ENCODE assay signal across 28 cellular contexts in genomic region chr21:24509131-24509530, GRCh38.
"Had no signal": no experiment of that assay in that cellular context is flagged by ENCODE, and none has a peak within 500 bp of the region (broad histone marks: within the 10 kb centered on the region; RNA-seq: fewer than 3 reads in every experiment).

No MANE protein-coding gene starts in this region.

- H3K9me3 ChIP-seq: testis, thoracic aorta, thyroid gland, tibial artery, upper lobe of left lung, upper lobe of right lung, uterus, vagina had no signal

- H3K27me3 ChIP-seq: stomach, suprapubic skin, testis, thyroid gland, tibial artery, tibial nerve, transverse colon, upper lobe of left lung, upper lobe of right lung, uterus, vagina had no signal

- DNase-seq: stimulated activated CD4-positive, alpha-beta T cell treated with anti-CD3 and anti-CD28 coated beads, Interleukin-2, amount 100 ng/mL, for 48 hours; stimulated activated CD4-positive, alpha-beta T cell treated with anti-CD3 and anti-CD28 coated beads, Interleukin-4, amount 100 ng/mL, for 1 hour; stimulated activated CD4-positive, alpha-beta T cell treated with anti-CD3 and anti-CD28 coated beads, Interleukin-4, amount 100 ng/mL, for 24 hours; stimulated activated CD4-positive, alpha-beta T cell treated with anti-CD3 and anti-CD28 coated beads, Interleukin-4, amount 100 ng/mL, for 4 hours; stimulated activated CD8-positive, alpha-beta memory T cell treated with anti-CD3 and anti-CD28 coated beads, Interleukin-4, amount 100 ng/mL, for 48 hours; stimulated activated naive B cell treated with anti-CD40 and anti-IgM and Interleukin-4, amounts not matched to agents 10 μg/mL and 1 μg/mL and 100 μg/mL, for 72 hours; stimulated activated naive CD4-positive, alpha-beta T cell; stimulated activated naive CD4-positive, alpha-beta T cell treated with Interleukin-2 at 50 U/mL for 16 hours; stimulated activated naive CD8-positive, alpha-beta T cell treated with anti-CD3 and anti-CD28 coated beads, Interleukin-15, amount 100 ng/mL, for 72 hours; stimulated activated naive CD8-positive, alpha-beta T cell treated with anti-CD3 and anti-CD28 coated beads, Interleukin-15, Interleukin-2, amounts not matched to agents 100 U/mL and 50 U/mL, for 24 hours; stomach; substantia nigra; testis; thyroid gland; tibial artery; transverse colon; trophoblast cell; upper lobe of left lung; upper lobe of right lung; uterus had no signal

- H3K4me3 ChIP-seq: stomach, suprapubic skin, testis, thoracic aorta, thyroid gland, tibial artery, tibial nerve, transverse colon, upper lobe of left lung, upper lobe of right lung, uterus, vagina had no signal

- H3K36me3 ChIP-seq: stomach, suprapubic skin, thoracic aorta, thyroid gland, tibial artery, tibial nerve, transverse colon, upper lobe of left lung, upper lobe of right lung, uterus, vagina had no signal

- H3K9me3 Mint-ChIP-seq: stimulated activated naive CD8-positive, alpha-beta T cell treated with anti-CD3 and anti-CD28 coated beads, Interleukin-15, Interleukin-2, amounts not matched to agents 100 ng/mL and 50 ng/mL, for 24 hours had no signal

- H3K27me3 Mint-ChIP-seq: stimulated activated memory B cell treated with anti-CD40 and anti-IgM and Interleukin-4, amounts not matched to agents 10 μg/mL and 1 μg/mL and 100 μg/mL, for 72 hours; stimulated activated naive B cell treated with anti-CD40 and anti-IgM and Interleukin-4, amounts not matched to agents 10 μg/mL and 1 μg/mL and 100 μg/mL, for 72 hours; stimulated activated naive CD8-positive, alpha-beta T cell treated with anti-CD3 and anti-CD28 coated beads, Interleukin-15, amount 100 ng/mL, for 72 hours; stimulated activated naive CD8-positive, alpha-beta T cell treated with anti-CD3 and anti-CD28 coated beads, Interleukin-15, Interleukin-2, amounts not matched to agents 100 ng/mL and 50 ng/mL, for 24 hours; type B pancreatic cell had no signal

- H3K27ac ChIP-seq: stomach, suprapubic skin, testis, thoracic aorta, thyroid gland, tibial artery, tibial nerve, transverse colon, upper lobe of left lung, upper lobe of right lung, uterus, vagina had no signal

- H3K36me3 Mint-ChIP-seq: stimulated activated effector memory CD8-positive, alpha-beta T cell treated with anti-CD3 and anti-CD28 coated beads, Interleukin-12 subunit alpha, Interleukin-12 subunit beta, amount 100 ng/mL, for 72 hours; type B pancreatic cell had no signal

- H3K27ac Mint-ChIP-seq: stimulated activated effector memory CD8-positive, alpha-beta T cell treated with anti-CD3 and anti-CD28 coated beads, Interleukin-12 subunit alpha, Interleukin-12 subunit beta, amount 100 ng/mL, for 72 hours; stimulated activated memory B cell treated with anti-CD40 and anti-IgM and Interleukin-4, amounts not matched to agents 10 μg/mL and 1 μg/mL and 100 μg/mL, for 72 hours; stimulated activated naive B cell treated with anti-CD40 and anti-IgM and Interleukin-4, amounts not matched to agents 10 μg/mL and 1 μg/mL and 100 μg/mL, for 72 hours; stimulated activated naive CD8-positive, alpha-beta T cell treated with anti-CD3 and anti-CD28 coated beads, Interleukin-15, amount 100 ng/mL, for 72 hours; stimulated activated naive CD8-positive, alpha-beta T cell treated with anti-CD3 and anti-CD28 coated beads, Interleukin-15, Interleukin-2, amounts not matched to agents 100 ng/mL and 50 ng/mL, for 24 hours; type B pancreatic cell had no signal

- H3K4me3 Mint-ChIP-seq: stimulated activated effector memory CD8-positive, alpha-beta T cell treated with anti-CD3 and anti-CD28 coated beads, Interleukin-12 subunit alpha, Interleukin-12 subunit beta, amount 100 ng/mL, for 72 hours; stimulated activated memory B cell treated with anti-CD40 and anti-IgM and Interleukin-4, amounts not matched to agents 10 μg/mL and 1 μg/mL and 100 μg/mL, for 72 hours; stimulated activated naive B cell treated with anti-CD40 and anti-IgM and Interleukin-4, amounts not matched to agents 10 μg/mL and 1 μg/mL and 100 μg/mL, for 72 hours; stimulated activated naive CD8-positive, alpha-beta T cell treated with anti-CD3 and anti-CD28 coated beads, Interleukin-15, amount 100 ng/mL, for 72 hours; stimulated activated naive CD8-positive, alpha-beta T cell treated with anti-CD3 and anti-CD28 coated beads, Interleukin-15, Interleukin-2, amounts not matched to agents 100 ng/mL and 50 ng/mL, for 24 hours; type B pancreatic cell had no signal

- H3K4me1 Mint-ChIP-seq: stimulated activated effector memory CD8-positive, alpha-beta T cell treated with anti-CD3 and anti-CD28 coated beads, Interleukin-12 subunit alpha, Interleukin-12 subunit beta, amount 100 ng/mL, for 72 hours; stimulated activated memory B cell treated with anti-CD40 and anti-IgM and Interleukin-4, amounts not matched to agents 10 μg/mL and 1 μg/mL and 100 μg/mL, for 72 hours; stimulated activated naive B cell treated with anti-CD40 and anti-IgM and Interleukin-4, amounts not matched to agents 10 μg/mL and 1 μg/mL and 100 μg/mL, for 72 hours; stimulated activated naive CD8-positive, alpha-beta T cell treated with anti-CD3 and anti-CD28 coated beads, Interleukin-15, amount 100 ng/mL, for 72 hours had no signal
